1 cellular context compared by ENCODE assay signal in the genomic region with DNA sequence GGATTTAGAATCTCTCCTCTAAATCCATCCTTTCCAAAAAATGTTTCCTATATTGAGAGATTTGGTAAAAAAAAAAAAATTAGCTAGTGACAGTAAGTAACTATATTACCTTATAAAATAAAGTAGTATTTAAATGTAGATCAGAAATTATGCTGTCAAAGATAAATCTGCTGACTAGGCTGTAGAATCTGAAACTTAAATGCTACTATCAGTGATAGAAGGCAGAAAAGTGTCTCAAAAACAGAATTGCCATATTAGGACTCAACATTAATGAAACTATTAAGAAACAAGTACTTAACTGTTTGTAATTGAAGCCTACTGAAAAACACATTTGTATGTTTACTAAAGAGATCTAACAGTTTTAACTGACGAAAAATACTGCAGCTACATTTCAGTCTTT.
TF ChIP-seq lines count a peak whose summit lies in the region.

No MANE protein-coding gene starts in this region.

TF ChIP-seq in K562, 482 proteins besides CTCF, POLR2A, EP300 and RAD21 (continued from another document):
- TF ChIP-seq MAFG (tag; conservative IDR thresholded peaks at IDR 0.05) = 0 out of 2 replicates have a peak, but pooled peaks have one; percentile 13
- no peak for TF ChIP-seq KDM2B (CRISPR knock-in tag; IDR thresholded peaks at IDR 0.05)
- TF ChIP-seq, protein P1, sequence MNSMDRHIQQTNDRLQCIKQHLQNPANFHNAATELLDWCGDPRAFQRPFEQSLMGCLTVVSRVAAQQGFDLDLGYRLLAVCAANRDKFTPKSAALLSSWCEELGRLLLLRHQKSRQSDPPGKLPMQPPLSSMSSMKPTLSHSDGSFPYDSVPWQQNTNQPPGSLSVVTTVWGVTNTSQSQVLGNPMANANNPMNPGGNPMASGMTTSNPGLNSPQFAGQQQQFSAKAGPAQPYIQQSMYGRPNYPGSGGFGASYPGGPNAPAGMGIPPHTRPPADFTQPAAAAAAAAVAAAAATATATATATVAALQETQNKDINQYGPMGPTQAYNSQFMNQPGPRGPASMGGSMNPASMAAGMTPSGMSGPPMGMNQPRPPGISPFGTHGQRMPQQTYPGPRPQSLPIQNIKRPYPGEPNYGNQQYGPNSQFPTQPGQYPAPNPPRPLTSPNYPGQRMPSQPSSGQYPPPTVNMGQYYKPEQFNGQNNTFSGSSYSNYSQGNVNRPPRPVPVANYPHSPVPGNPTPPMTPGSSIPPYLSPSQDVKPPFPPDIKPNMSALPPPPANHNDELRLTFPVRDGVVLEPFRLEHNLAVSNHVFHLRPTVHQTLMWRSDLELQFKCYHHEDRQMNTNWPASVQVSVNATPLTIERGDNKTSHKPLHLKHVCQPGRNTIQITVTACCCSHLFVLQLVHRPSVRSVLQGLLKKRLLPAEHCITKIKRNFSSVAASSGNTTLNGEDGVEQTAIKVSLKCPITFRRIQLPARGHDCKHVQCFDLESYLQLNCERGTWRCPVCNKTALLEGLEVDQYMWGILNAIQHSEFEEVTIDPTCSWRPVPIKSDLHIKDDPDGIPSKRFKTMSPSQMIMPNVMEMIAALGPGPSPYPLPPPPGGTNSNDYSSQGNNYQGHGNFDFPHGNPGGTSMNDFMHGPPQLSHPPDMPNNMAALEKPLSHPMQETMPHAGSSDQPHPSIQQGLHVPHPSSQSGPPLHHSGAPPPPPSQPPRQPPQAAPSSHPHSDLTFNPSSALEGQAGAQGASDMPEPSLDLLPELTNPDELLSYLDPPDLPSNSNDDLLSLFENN (IDR thresholded peaks at IDR 0.05; ENCODE audit: low read depth in 2 of 2, low read length in 2 of 2) = no peak
- no peak for TF ChIP-seq DIDO1 (tag; IDR thresholded peaks at IDR 0.05; ENCODE audit: low read depth)
